8 cellular contexts compared by ENCODE assay signal in the genomic region with DNA sequence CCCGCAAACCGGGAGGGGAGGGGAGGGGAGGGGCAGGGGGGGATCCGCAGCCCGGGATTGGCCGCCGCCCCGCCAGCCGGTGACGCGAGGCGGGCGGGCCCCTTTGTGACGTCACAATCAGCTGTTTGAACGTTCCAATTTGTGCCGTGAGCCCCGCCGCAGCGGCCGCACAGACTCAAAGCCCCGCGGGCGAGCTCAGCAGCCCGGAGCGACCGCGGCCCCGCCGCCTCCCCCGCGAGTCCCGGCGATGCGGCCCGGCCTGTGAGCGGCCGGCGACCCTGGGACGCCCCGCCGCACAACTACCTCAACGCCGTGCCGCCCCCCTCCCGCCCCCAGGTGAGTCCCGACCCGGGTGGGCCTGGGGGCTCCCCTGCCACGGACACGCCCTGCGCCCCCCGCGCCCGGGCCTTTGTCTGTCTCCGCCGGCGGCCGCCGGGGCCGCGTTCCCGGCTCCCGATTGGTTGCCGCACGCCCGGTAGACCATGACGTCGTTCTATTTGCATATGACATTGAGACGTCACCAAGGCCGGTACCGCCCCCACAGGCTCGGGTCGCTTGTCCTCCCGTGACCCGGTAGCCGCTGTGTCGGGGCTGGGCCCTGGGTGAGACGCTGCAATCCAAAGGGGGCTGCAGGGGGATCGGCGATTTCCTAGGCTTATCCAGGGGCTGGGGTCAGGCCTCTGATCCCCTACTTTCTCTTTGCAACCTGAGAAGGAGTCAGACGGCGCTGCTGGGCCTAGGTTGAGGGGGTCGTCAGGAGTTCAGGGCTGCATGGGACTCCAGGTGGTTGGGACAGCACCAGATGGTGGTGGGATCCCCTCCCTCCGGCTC. TPM values are rescaled to one million over a fixed set of nuclear protein-coding genes. Genes with fewer than 3 reads are reported as not detected.
DNase-seq lines count a peak whose midpoint lies in the region; ATAC-seq and TF ChIP-seq lines count a peak whose summit lies in the region.

A gene with protein sequence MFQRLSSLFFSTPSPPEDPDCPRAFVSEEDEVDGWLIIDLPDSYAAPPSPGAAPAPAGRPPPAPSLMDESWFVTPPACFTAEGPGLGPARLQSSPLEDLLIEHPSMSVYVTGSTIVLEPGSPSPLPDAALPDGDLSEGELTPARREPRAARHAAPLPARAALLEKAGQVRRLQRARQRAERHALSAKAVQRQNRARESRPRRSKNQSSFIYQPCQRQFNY (plus strand): TSS at position 168 of the 831 bp plus-strand sequence. CDS start 4,396 bp downstream, outside the sequence.

- peak within 1 kb of the TSS; percentile 96 for H3K4me3 Mint-ChIP-seq in central memory CD8-positive, alpha-beta T cell

- intact Hi-C loops in A673 (cut with micrococcal nuclease; ENCODE audit: unreplicated experiment), result loop anchor here (5.0 kb wide), 3 partner anchors 147 to 392 kb away; a partner anchor contains a TSS

- H3K4me3 ChIP-seq in A673 (ENCODE audit: low read depth, low read length, poor library complexity, severe bottlenecking), result peak within 1 kb of the TSS; percentile 81

- H3K27me3 Mint-ChIP-seq in central memory CD8-positive, alpha-beta T cell, result no peaks in the 10 kb centered on the region

- POLR2A ChIA-PET in A673 (lab: Charles Lee; ENCODE audit: low non-redundant PET), result interaction anchor here (0.5 kb wide), 1 partner anchor 9 kb away, joined by 9 read pairs; no protein-coding TSS in a partner anchor

- peak; percentile 62 for TF ChIP-seq POLR2A in GM18951 (IDR thresholded peaks at IDR 0.05; ENCODE audit: extremely low read depth, insufficient read depth, insufficient read length)

- H3K27me3 ChIP-seq in A673 (replicated peaks; ENCODE audit: insufficient read depth, low read depth, low read length, poor library complexity), result no peaks in the 10 kb centered on the region

- H3K36me3 Mint-ChIP-seq in central memory CD8-positive, alpha-beta T cell (ENCODE audit: insufficient read depth), result peaks cover 42% of the 10 kb centered on the region

- peaks cover 12% of the 10 kb centered on the region for H3K4me1 ChIP-seq in A673 (ENCODE audit: insufficient read depth, low read length, poor library complexity, severe bottlenecking)

- H3K27ac Mint-ChIP-seq in central memory CD8-positive, alpha-beta T cell (ENCODE audit: low read depth), result peak within 1 kb of the TSS; percentile 100

- H3K27ac ChIP-seq in A673 (ENCODE audit: low read depth, low read length, poor library complexity, severe bottlenecking), result peak within 1 kb of the TSS; percentile 99

- H3K9me3 ChIP-seq in A673 (ENCODE audit: low read depth, low read length, poor library complexity, severe bottlenecking), result no peaks in the 10 kb centered on the region

- H3K36me3 ChIP-seq in A673 (ENCODE audit: insufficient read depth, low read length, poor library complexity, severe bottlenecking), result no peaks in the 10 kb centered on the region

- in situ Hi-C loops in GM18951 (cut with MboI; ENCODE audit: low sequenced_read_pairs, unreplicated experiment), result loop anchor here (10.0 kb wide), 1 partner anchor 170 kb away; no protein-coding TSS in a partner anchor

- no peaks in the 10 kb centered on the region for H3K9me3 Mint-ChIP-seq in central memory CD8-positive, alpha-beta T cell

- peaks cover 29% of the 10 kb centered on the region for H3K4me1 Mint-ChIP-seq in central memory CD8-positive, alpha-beta T cell

- no TSS peak for BruUV-seq in A673 (replicated peaks; lab: Mats Ljungman, UMichigan)

- DNase-seq in A673 (ENCODE audit: low spot score), result peak; percentile 90
- DNase-seq in NCI-H446 treated with DMSO at 0.1 percent for 48 hours (lab: John Stamatoyannopoulos, UW), result peak; percentile 92
- peak; percentile 81 for DNase-seq in activated CD4-positive, CD25-positive, alpha-beta regulatory T cell treated with anti-CD3 and anti-CD28 coated beads, Interleukin-2, amount 50 U/mL, for 72 hours
- DNase-seq in central memory CD8-positive, alpha-beta T cell (ENCODE audit: low spot score in 2 of 2), result peak; percentile 80 to 88
- DNase-seq in islet precursor cell, result peak; percentile 96
- peak; percentile 62 to 72 for DNase-seq in stimulated activated CD4-positive, alpha-beta T cell treated with anti-CD3 and anti-CD28 coated beads, Interleukin-12 subunit alpha, Interleukin-12 subunit beta, amount 100 ng/mL, for 24 hours (ENCODE audit: low read depth in 2 of 2)

- CTCF ChIA-PET in A673 (lab: Charles Lee), result interaction anchor here (2.3 kb wide), 1 partner anchor 392 kb away, joined by 8 read pairs; no protein-coding TSS in a partner anchor

- no peak for TF ChIP-seq CTCF in A673 (conservative IDR thresholded peaks at IDR 0.05; ENCODE audit: low read depth, low read length)

- peak; percentile 57 for ATAC-seq in HG03196 (IDR thresholded peaks at IDR 0.05; ENCODE audit: unreplicated experiment)
- ATAC-seq in central memory CD8-positive, alpha-beta T cell (replicated peaks; ENCODE audit: extremely low read depth, poor library complexity, severe bottlenecking), result peak; percentile 64

RNA-seq across cellular contexts. Expression of the gene that starts here (rescaled TPM):
- total RNA-seq in A673 (2021), result 7.2 and 8.4 TPM in 2 replicates

Comparison
In these comparisons a context has a peak if more than half of its experiments do, and no peak if none do; other contexts are left out.
1. Peak in every context shown above with its lines: DNase-seq, ATAC-seq, H3K4me3 ChIP-seq and H3K27ac ChIP-seq.